ENCODE assay signal across 8 cellular contexts in genomic region chr4:123399638-123400358, GRCh38. TPM values are rescaled to one million over a fixed set of nuclear protein-coding genes. Genes with fewer than 3 reads are reported as not detected.
DNase-seq lines count a peak whose midpoint lies in the region; ATAC-seq and TF ChIP-seq lines count a peak whose summit lies in the region.

No MANE protein-coding gene starts in this region.

- H3K9me3 ChIP-seq in esophagus muscularis mucosa, result no peaks in the 10 kb centered on the region
- H3K9me3 ChIP-seq in ovary, result no peaks in the 10 kb centered on the region

- H3K27me3 ChIP-seq in GM06990 (replicated peaks; ENCODE audit: control insufficient read depth, insufficient read depth, low read length) (no peaks in the 10 kb centered on the region; the same call in 1 of the 2 replicates), esophagus muscularis mucosa (no peaks in the 10 kb centered on the region), ovary (no peaks in the 10 kb centered on the region)

- no peak for TF ChIP-seq CTCF in GM06990 (IDR thresholded peaks at IDR 0.05; ENCODE audit: insufficient read depth, low read length, poor library complexity, severe bottlenecking)
- peak in 1 of 3 experiments; percentile 1 for TF ChIP-seq CTCF in esophagus muscularis mucosa (IDR thresholded peaks at IDR 0.05)
- TF ChIP-seq CTCF in ovary (IDR thresholded peaks at IDR 0.05), result no peak

- TF ChIP-seq POLR2A in esophagus muscularis mucosa (IDR thresholded peaks at IDR 0.05; ENCODE audit: low read depth), result no peak
- TF ChIP-seq POLR2A in ovary (IDR thresholded peaks at IDR 0.05), result no peak

- H3K4me1 ChIP-seq in esophagus muscularis mucosa, result peaks cover 0 to 36% (median 28%) of the 10 kb centered on the region in 4 donors
- H3K4me1 ChIP-seq in ovary (ENCODE audit: insufficient read depth), result no peaks in the 10 kb centered on the region

- H3K27ac ChIP-seq in esophagus muscularis mucosa (replicated peaks in 1 of 4) (peak overlapping the region; percentile 92 to 95 (median 94)), ovary (peak overlapping the region in 1 of 2 donors; percentile 59)

- H3K36me3 ChIP-seq in GM06990 (ENCODE audit: control insufficient read depth, insufficient read depth, low read length) (no peaks in the 10 kb centered on the region), esophagus muscularis mucosa (peaks cover 8 to 71% (median 16%) of the 10 kb centered on the region in 4 donors), ovary (no peaks in the 10 kb centered on the region)

- intact Hi-C loops in esophagus muscularis mucosa (cut with DNase I), result loop anchor here (5.0 to 10.0 kb wide), 6 partner anchors 155 to 713 kb away; no protein-coding TSS in a partner anchor
- intact Hi-C loops in ovary (cut with DNase I), result loop anchor here in 2 of 4 donors (5.0 kb wide), 2 partner anchors 158 to 713 kb away; no protein-coding TSS in a partner anchor

- no peak for TF ChIP-seq EP300 in esophagus muscularis mucosa (IDR thresholded peaks at IDR 0.05)
- TF ChIP-seq EP300 in ovary (IDR thresholded peaks at IDR 0.05), result no peak

- H3K4me3 ChIP-seq in GM06990 (replicated peaks; ENCODE audit: low read depth, low read length) (peak overlapping the region; percentile 63), esophagus muscularis mucosa (peak overlapping the region; percentile 88 to 94 (median 92)), ovary (peak overlapping the region; percentile 62)

- no peak for ATAC-seq in HG03175 (IDR thresholded peaks at IDR 0.05; ENCODE audit: unreplicated experiment)

- DNase-seq in GM06990 (ENCODE audit: extremely low read depth, insufficient read length) (no peak), RPMI7951 (ENCODE audit: low read depth) (peak; percentile 12), esophagus muscularis mucosa (ENCODE audit: extremely low spot score) (no peak), ovary (no peak), occipital lobe (lab: John Stamatoyannopoulos, UW) (no peak), GOT3 (lab: John Stamatoyannopoulos, UW) (no peak), AG08395 (ENCODE audit: low spot score) (no peak)

- 4% methylated on average over 22 of the region's 22 CpGs for whole genome bisulfite sequencing in esophagus muscularis mucosa
- 6 to 8% (median 6%) methylated on average over 22 of the region's 22 CpGs for WGBS in ovary, 3 donors

RNA-seq across cellular contexts. Expression of gene SPRY1, which starts 3.2 kb away (rescaled TPM):
- total RNA-seq in RPMI7951 (2014; rRNA removed; shearing (Covaris generic)), result 14.6 and 14.8 TPM in 2 replicates
- total RNA-seq in esophagus muscularis mucosa, result 100 to 1,000 TPM; 103 to 136 (median 136) TPM
- total RNA-seq in ovary, result 100 to 1,000 TPM in 2 of 7 donors, 10 to 100 TPM in 5; 22.5 to 124 (median 43.5) TPM
- polyA plus RNA-seq in ovary, result 10 to 100 TPM; 31.4 to 45.8 TPM
- 12.9 TPM for total RNA-seq in occipital lobe
